Comparison of ENCODE assay signal across 8 cellular contexts in the genomic region with DNA sequence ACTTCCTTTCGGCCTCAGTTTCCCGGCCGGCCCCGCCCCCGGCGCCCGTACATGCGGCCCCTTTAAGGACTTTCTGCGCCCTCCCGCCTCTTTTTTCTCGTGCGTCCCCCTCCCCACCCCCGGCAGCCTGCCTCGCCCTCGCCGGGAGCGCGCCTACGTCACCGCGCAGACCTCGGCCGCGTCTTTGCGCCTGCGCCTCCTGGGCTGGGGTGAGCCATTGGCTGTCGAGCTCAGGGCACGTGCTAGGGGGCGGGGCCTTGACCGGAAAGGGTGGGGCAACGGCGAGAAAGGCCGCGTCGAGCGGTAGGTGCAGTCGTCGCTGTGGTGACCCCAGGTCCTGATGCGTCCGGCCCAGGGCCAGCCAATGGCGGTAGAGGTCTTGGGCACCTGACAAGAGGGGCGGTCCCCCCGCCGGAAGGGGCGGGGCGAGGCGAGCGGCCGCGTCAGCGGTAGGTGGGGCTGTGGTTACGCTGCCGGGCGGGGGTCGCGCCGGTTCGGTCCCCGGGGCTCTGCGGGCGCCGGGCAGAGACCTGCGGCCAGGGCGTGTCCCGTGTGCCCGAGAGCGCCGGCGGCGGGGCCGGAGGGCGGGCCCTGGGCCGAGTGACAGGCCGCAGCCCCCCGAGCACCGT. TPM values are rescaled to one million over a fixed set of nuclear protein-coding genes. Genes with fewer than 3 reads are reported as not detected.
DNase-seq lines count a peak whose midpoint lies in the region; ATAC-seq and TF ChIP-seq lines count a peak whose summit lies in the region.

A gene with protein sequence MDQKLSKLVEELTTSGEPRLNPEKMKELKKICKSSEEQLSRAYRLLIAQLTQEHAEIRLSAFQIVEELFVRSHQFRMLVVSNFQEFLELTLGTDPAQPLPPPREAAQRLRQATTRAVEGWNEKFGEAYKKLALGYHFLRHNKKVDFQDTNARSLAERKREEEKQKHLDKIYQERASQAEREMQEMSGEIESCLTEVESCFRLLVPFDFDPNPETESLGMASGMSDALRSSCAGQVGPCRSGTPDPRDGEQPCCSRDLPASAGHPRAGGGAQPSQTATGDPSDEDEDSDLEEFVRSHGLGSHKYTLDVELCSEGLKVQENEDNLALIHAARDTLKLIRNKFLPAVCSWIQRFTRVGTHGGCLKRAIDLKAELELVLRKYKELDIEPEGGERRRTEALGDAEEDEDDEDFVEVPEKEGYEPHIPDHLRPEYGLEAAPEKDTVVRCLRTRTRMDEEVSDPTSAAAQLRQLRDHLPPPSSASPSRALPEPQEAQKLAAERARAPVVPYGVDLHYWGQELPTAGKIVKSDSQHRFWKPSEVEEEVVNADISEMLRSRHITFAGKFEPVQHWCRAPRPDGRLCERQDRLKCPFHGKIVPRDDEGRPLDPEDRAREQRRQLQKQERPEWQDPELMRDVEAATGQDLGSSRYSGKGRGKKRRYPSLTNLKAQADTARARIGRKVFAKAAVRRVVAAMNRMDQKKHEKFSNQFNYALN (plus strand): TSS at position 428 of the 629 bp plus-strand sequence. CDS start 884 bp downstream, outside the sequence.

- intact Hi-C loops in dendritic cell treated with granulocyte-macrophage colony-stimulating factor and Interleukin-4, amounts not matched to agents 40 ng/mL and 50 ng/mL, for 4 days (cut with micrococcal nuclease), result loop anchor here (1.0 to 10.0 kb wide), 3 partner anchors 58 to 378 kb away; partner anchors contain the start of genes CTBP1, MAEA, TACC3 and TMEM129
- intact Hi-C loops in left lung (cut with DNase I), result loop anchor here in 1 of 2 donors (10.0 kb wide), 1 partner anchor 92 kb away; no protein-coding TSS in a partner anchor

- H3K27me3 Mint-ChIP-seq in dendritic cell treated with granulocyte-macrophage colony-stimulating factor and Interleukin-4, amounts not matched to agents 40 ng/mL and 50 ng/mL, for 4 days, result no peaks in the 10 kb centered on the region

- ATAC-seq in GM19372 (IDR thresholded peaks at IDR 0.05; ENCODE audit: low read depth, unreplicated experiment) (peak; percentile 92), HG03558 (IDR thresholded peaks at IDR 0.05; ENCODE audit: extremely low read depth, unreplicated experiment) (peak; percentile 91), left lung (peak; percentile 92)

- H3K36me3 ChIP-seq in left lung, result peaks cover 0 to 13% of the 10 kb centered on the region in 2 donors

- peak within 1 kb of the TSS; percentile 79 for H3K4me3 Mint-ChIP-seq in dendritic cell treated with granulocyte-macrophage colony-stimulating factor and Interleukin-4, amounts not matched to agents 40 ng/mL and 50 ng/mL, for 4 days

- no peaks in the 10 kb centered on the region for H3K9me3 ChIP-seq in left lung

- peaks cover 11 to 41% of the 10 kb centered on the region in 2 donors for H3K4me1 ChIP-seq in left lung

- DNase-seq in C1 segment of cervical spinal cord (lab: John Stamatoyannopoulos, UW), result peak; percentile 98 to 100 (median 99)
- DNase-seq in NCI-H748 treated with DMSO at 0.1 percent for 48 hours (lab: John Stamatoyannopoulos, UW), result peak; percentile 60
- peak; percentile 100 for DNase-seq in activated CD4-positive, alpha-beta T cell treated with anti-CD3 and anti-CD28 coated beads, Interleukin-2, amount 50 U/mL, for 24 hours (ENCODE audit: low read depth in 1 of 2, low spot score in 1 of 2)
- peak; percentile 100 for DNase-seq in left lung
- peak; percentile 100 for DNase-seq in stimulated activated CD4-positive, alpha-beta T cell treated with anti-CD3 and anti-CD28 coated beads, Interleukin-2, amount 100 ng/mL, for 48 hours

- H3K27ac ChIP-seq in left lung, result peak within 1 kb of the TSS; percentile 99 to 100

- no peaks in the 10 kb centered on the region for H3K27me3 ChIP-seq in left lung

- peaks cover 34% of the 10 kb centered on the region for H3K36me3 Mint-ChIP-seq in dendritic cell treated with granulocyte-macrophage colony-stimulating factor and Interleukin-4, amounts not matched to agents 40 ng/mL and 50 ng/mL, for 4 days (ENCODE audit: low read depth)

- H3K4me3 ChIP-seq in left lung, result peak within 1 kb of the TSS; percentile 92 to 98

- TF ChIP-seq CTCF in left lung (IDR thresholded peaks at IDR 0.05), result no peak

- H3K9me3 Mint-ChIP-seq in dendritic cell treated with granulocyte-macrophage colony-stimulating factor and Interleukin-4, amounts not matched to agents 40 ng/mL and 50 ng/mL, for 4 days, result no peaks in the 10 kb centered on the region

- H3K27ac Mint-ChIP-seq in dendritic cell treated with granulocyte-macrophage colony-stimulating factor and Interleukin-4, amounts not matched to agents 40 ng/mL and 50 ng/mL, for 4 days, result peak within 1 kb of the TSS; percentile 91

- H3K4me1 Mint-ChIP-seq in dendritic cell treated with granulocyte-macrophage colony-stimulating factor and Interleukin-4, amounts not matched to agents 40 ng/mL and 50 ng/mL, for 4 days (ENCODE audit: low read depth), result peaks cover 50% of the 10 kb centered on the region

RNA-seq across cellular contexts. Expression of the gene that starts here (rescaled TPM):
- total RNA-seq in left lung, result 10 to 100 TPM; 33.0 to 36.6 TPM

Comparison
In these comparisons a context has a peak if more than half of its experiments do, and no peak if none do; other contexts are left out.
1. Peak in every context shown above with its lines: DNase-seq, ATAC-seq, H3K4me3 ChIP-seq and H3K27ac ChIP-seq.